10 cellular contexts compared by ENCODE assay signal in the genomic region with DNA sequence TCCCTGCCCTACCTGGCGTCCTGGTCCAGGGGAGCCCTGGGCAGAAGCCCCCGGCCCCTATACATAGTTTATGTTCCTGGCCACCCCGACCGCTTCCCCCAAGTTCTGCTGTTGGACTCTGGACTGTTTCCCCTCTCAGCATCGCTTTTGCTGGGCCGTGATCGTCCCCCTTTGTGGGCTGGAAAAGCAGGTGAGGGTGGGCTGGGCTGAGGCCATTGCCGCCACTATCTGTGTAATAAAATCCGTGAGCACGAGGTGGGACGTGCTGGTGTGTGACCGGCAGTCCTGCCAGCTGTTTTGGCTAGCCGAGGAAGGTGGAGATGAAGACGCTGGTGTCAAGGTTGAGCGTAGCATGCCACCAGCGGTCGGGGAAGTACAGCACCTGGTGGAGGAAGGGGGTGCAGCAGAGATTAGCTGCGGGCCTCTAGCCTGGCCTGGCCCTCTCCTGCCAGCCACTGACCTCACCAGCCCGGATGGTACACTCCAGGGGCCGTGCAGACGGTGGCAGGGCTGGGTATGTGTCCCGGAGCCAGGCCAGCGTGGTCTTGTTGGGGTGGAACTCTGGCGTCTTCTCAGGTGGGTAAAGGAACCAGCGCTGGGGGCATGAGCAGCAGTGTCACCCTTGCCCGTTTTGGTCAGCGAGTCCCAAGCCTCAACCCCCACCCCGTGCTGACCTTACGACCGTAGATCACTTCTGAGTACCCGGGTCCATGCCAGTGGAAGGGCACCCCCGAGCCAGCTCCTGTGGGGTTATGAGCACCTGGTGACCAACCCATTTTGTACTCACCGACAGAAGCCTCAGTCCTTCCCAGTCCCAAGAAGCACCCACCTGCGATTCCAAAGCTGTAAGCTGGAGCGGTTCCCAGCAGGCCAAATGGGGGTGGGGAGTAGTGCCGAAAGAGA. TPM values are rescaled to one million over a fixed set of nuclear protein-coding genes. Genes with fewer than 3 reads are reported as not detected.
A peak's percentile ranks its signal among the peaks of the same experiment; 100 is the strongest.
DNase-seq lines count a peak whose midpoint lies in the region; ATAC-seq and TF ChIP-seq lines count a peak whose summit lies in the region.
"Had no signal": no experiment of that assay in that cellular context is flagged by ENCODE, and none has a peak within 500 bp of the region (broad histone marks: within the 10 kb centered on the region; RNA-seq: fewer than 3 reads in every experiment).

No MANE protein-coding gene starts in this region.

- BruUV-seq in mammary epithelial cell (replicated peaks; lab: Mats Ljungman, UMichigan) = no TSS peak

- dilution Hi-C loops in mammary epithelial cell (cut with HindIII; ENCODE audit: low sequenced_read_pairs) = no loop called here

- intact Hi-C loops in mammary epithelial cell (cut with micrococcal nuclease) = loop anchor here (5.0 kb wide), 1 partner anchor 280 kb away; the partner anchor contains the start of gene DECR2

- peak overlapping the region; percentile 95 to 99 (median 99) for H3K4me2 ChIP-seq in BLaER1 treated with 17β-estradiol and CSF1 and Interleukin-3, amounts not matched to agents 10 nM and 100 nM
- peak overlapping the region; percentile 99 for H3K4me2 ChIP-seq in mammary epithelial cell (ENCODE audit: insufficient read depth, low read depth, low read length)

- TF ChIP-seq CTCF in mammary epithelial cell (conservative IDR thresholded peaks at IDR 0.05 in 1 of 2, IDR thresholded peaks at IDR 0.05 in 1 of 2; ENCODE audit: extremely low read depth in 1 of 2, insufficient read depth in 1 of 2, low read depth in 1 of 2, low read length in 2 of 2) = no peak
- no peak for TF ChIP-seq CTCF in right atrium auricular region (IDR thresholded peaks at IDR 0.05)

- DNase-seq in mammary epithelial cell (no peak), naive B cell (no peak), mesenteric fat pad (ENCODE audit: low spot score) (no peak), iPS-NIHi7 (ENCODE audit: extremely low spot score) (no peak), right atrium auricular region (ENCODE audit: low spot score) (no peak)
- no peak for DNase-seq in activated CD4-positive, CD25-positive, alpha-beta regulatory T cell (lab: John Stamatoyannopoulos, UW)
- DNase-seq: NCI-H1092; stimulated activated CD4-positive, alpha-beta T cell treated with anti-CD3 and anti-CD28 coated beads, Interleukin-12 subunit alpha, Interleukin-12 subunit beta, amount 100 ng/mL, for 4 hours had no signal

- H3K9me3 Mint-ChIP-seq in IgD-negative memory B cell (no peaks in the 10 kb centered on the region), naive B cell (no peaks in the 10 kb centered on the region)

- peaks cover 26 to 68% (median 46%) of the 10 kb centered on the region in 11 experiments; a peak in 21 of 22 replicates for H4K20me1 ChIP-seq in BLaER1 treated with 17β-estradiol and CSF1 and Interleukin-3, amounts not matched to agents 10 nM and 100 nM
- H4K20me1 ChIP-seq in mammary epithelial cell (ENCODE audit: insufficient read depth, low read length) = no peaks in the 10 kb centered on the region

- H3K27ac ChIP-seq in BLaER1 treated with 17β-estradiol and CSF1 and Interleukin-3, amounts not matched to agents 10 nM and 100 nM = peak overlapping the region in 4 of 11 experiments; percentile 75 to 81 (median 78); a peak in 2 of 22 replicates
- no peak overlapping the region for H3K27ac ChIP-seq in mammary epithelial cell (ENCODE audit: insufficient read depth, low read depth, low read length)
- H3K27ac ChIP-seq in right atrium auricular region = no peak overlapping the region

- H3K79me2 ChIP-seq in mammary epithelial cell (ENCODE audit: insufficient read depth, low read length) = peaks cover 61% of the 10 kb centered on the region

- no peak overlapping the region for H2AFZ ChIP-seq in mammary epithelial cell (ENCODE audit: low read depth, low read length)

- H3K27ac Mint-ChIP-seq in IgD-negative memory B cell = peak overlapping the region; percentile 63 to 88 (median 81)
- peak overlapping the region in 4 of 6 donors; percentile 32 to 83 (median 69) for H3K27ac Mint-ChIP-seq in naive B cell

- no peak for ATAC-seq in naive B cell (ENCODE audit: low read depth in 2 of 2)

- H3K4me1 ChIP-seq in BLaER1 treated with 17β-estradiol and CSF1 and Interleukin-3, amounts not matched to agents 10 nM and 100 nM = peaks cover 42 to 64% (median 52%) of the 10 kb centered on the region in 10 experiments
- H3K4me1 ChIP-seq in mammary epithelial cell (ENCODE audit: insufficient read depth, low read length) (peaks cover 60% of the 10 kb centered on the region), right atrium auricular region (peaks cover 0 to 59% of the 10 kb centered on the region in 2 donors)

- 87% methylated on average over 24 of the region's 36 CpGs for WGBS in mammary epithelial cell (ENCODE audit: low coverage, missing lambda C conversion rate)

- no peaks in the 10 kb centered on the region for H3K36me3 Mint-ChIP-seq in IgD-negative memory B cell
- no peaks in the 10 kb centered on the region for H3K36me3 Mint-ChIP-seq in naive B cell

- no peaks in the 10 kb centered on the region for H3K27me3 Mint-ChIP-seq in IgD-negative memory B cell
- H3K27me3 Mint-ChIP-seq in naive B cell = no peaks in the 10 kb centered on the region

- no peaks in the 10 kb centered on the region for H3K9me3 ChIP-seq in BLaER1 treated with 17β-estradiol and CSF1 and Interleukin-3, amounts not matched to agents 10 nM and 100 nM (replicated peaks in 1 of 11)
- no peaks in the 10 kb centered on the region for H3K9me3 ChIP-seq in mammary epithelial cell (replicated peaks; ENCODE audit: insufficient read depth, low read length)
- H3K9me3 ChIP-seq in right atrium auricular region = no peaks in the 10 kb centered on the region

- in situ Hi-C loops in mammary epithelial cell (cut with MboI; ENCODE audit: low sequenced_read_pairs in 2 of 2) = no loop called here

- peak overlapping the region; percentile 84 to 96 (median 89); a peak in 21 of 22 replicates for H3K9ac ChIP-seq in BLaER1 treated with 17β-estradiol and CSF1 and Interleukin-3, amounts not matched to agents 10 nM and 100 nM
- no peak overlapping the region for H3K9ac ChIP-seq in mammary epithelial cell (ENCODE audit: insufficient read depth, low read length)

- H3K4me3 ChIP-seq in BLaER1 treated with 17β-estradiol and CSF1 and Interleukin-3, amounts not matched to agents 10 nM and 100 nM = peak overlapping the region; percentile 64 to 98 (median 81)
- H3K4me3 ChIP-seq in mammary epithelial cell (replicated peaks in 1 of 3; ENCODE audit: insufficient read depth in 1 of 3, low read depth in 2 of 3, low read length in 3 of 3) = peak overlapping the region; percentile 52 to 86 (median 68)
- H3K4me3 ChIP-seq in right atrium auricular region = peak overlapping the region in 1 of 2 donors; percentile 67

- peak overlapping the region; percentile 81 to 90 (median 86) for H3K4me3 Mint-ChIP-seq in IgD-negative memory B cell
- H3K4me3 Mint-ChIP-seq in naive B cell = peak overlapping the region; percentile 68 to 89 (median 82)

- H3K4me1 Mint-ChIP-seq in IgD-negative memory B cell = peaks cover 3 to 12% (median 10%) of the 10 kb centered on the region in 3 donors
- peaks cover 4 to 38% (median 38%) of the 10 kb centered on the region in 3 donors for H3K4me1 Mint-ChIP-seq in naive B cell

- H3K27me3 ChIP-seq in BLaER1 treated with 17β-estradiol and CSF1 and Interleukin-3, amounts not matched to agents 10 nM and 100 nM = no peaks in the 10 kb centered on the region
- H3K27me3 ChIP-seq in mammary epithelial cell (ENCODE audit: insufficient read depth, low read length) (no peaks in the 10 kb centered on the region), right atrium auricular region (no peaks in the 10 kb centered on the region)

- peaks cover 33 to 55% (median 41%) of the 10 kb centered on the region in 11 experiments for H3K36me3 ChIP-seq in BLaER1 treated with 17β-estradiol and CSF1 and Interleukin-3, amounts not matched to agents 10 nM and 100 nM
- H3K36me3 ChIP-seq in mammary epithelial cell (ENCODE audit: insufficient read depth, low read length) (peaks cover 17% of the 10 kb centered on the region), right atrium auricular region (peaks cover 29% of the 10 kb centered on the region)

- CTCF ChIA-PET in mammary epithelial cell (lab: Charles Lee; ENCODE audit: low non-redundant PET) = no interaction called here

RNA-seq across cellular contexts. Expression of gene JMJD8, which starts 1.4 kb away (rescaled TPM):
- polyA plus RNA-seq in IgD-negative memory B cell = 51.0 TPM
- total RNA-seq in mammary epithelial cell = 10 to 100 TPM; 21.2 to 32.4 TPM
- polyA plus RNA-seq in mammary epithelial cell = 42.5 TPM
- 18.5 TPM for polyA minus RNA-seq in mammary epithelial cell
- polyA plus RNA-seq in naive B cell (ENCODE audit: low read depth in 6 of 6) = 10 to 100 TPM; 38.1 to 62.6 (median 40.0) TPM
- total RNA-seq in mesenteric fat pad = 55.3 TPM
- 10 to 100 TPM; 76.4 to 82.1 TPM for total RNA-seq in right atrium auricular region

RNA-seq across cellular contexts. Expression of gene STUB1, which starts 2.5 kb away (rescaled TPM):
- polyA plus RNA-seq in IgD-negative memory B cell (137 TPM), mammary epithelial cell (189 TPM), naive B cell (ENCODE audit: low read depth in 6 of 6) (100 to 1,000 TPM; 121 to 180 (median 128) TPM)
- total RNA-seq in mammary epithelial cell (100 to 1,000 TPM; 126 to 156 TPM), mesenteric fat pad (109 TPM), right atrium auricular region (100 to 1,000 TPM; 135 to 186 TPM)
- 105 TPM for polyA minus RNA-seq in mammary epithelial cell

RNA-seq across cellular contexts. Expression of gene RHBDL1, which starts 7.3 kb away (rescaled TPM):
- polyA plus RNA-seq in IgD-negative memory B cell (1.1 TPM), mammary epithelial cell (2.1 TPM), naive B cell (ENCODE audit: low read depth in 6 of 6) (not detected)
- total RNA-seq in mammary epithelial cell (1 to 10 TPM; 3.2 to 6.1 TPM), mesenteric fat pad (0.84 TPM), right atrium auricular region (1 to 10 TPM in 1 of 2 donors, under 1 TPM in 1; 0.67 to 1.3 TPM)
- polyA minus RNA-seq in mammary epithelial cell = not detected

RNA-seq across cellular contexts. Expression of gene WDR24, which starts 7.5 kb away (rescaled TPM):
- polyA plus RNA-seq in IgD-negative memory B cell = 15.1 TPM
- 10 to 100 TPM in 1 of 2 donors, 1 to 10 TPM in 1; 5.3 to 10.3 TPM for total RNA-seq in mammary epithelial cell
- polyA plus RNA-seq in mammary epithelial cell = 4.3 TPM
- polyA minus RNA-seq in mammary epithelial cell = 6.9 TPM
- 10 to 100 TPM in 4 of 6 donors, 1 to 10 TPM in 2; 4.6 to 16.2 (median 11.4) TPM for polyA plus RNA-seq in naive B cell (ENCODE audit: low read depth in 6 of 6)
- 8.1 TPM for total RNA-seq in mesenteric fat pad
- total RNA-seq in right atrium auricular region = 10 to 100 TPM in 1 of 2 donors, 1 to 10 TPM in 1; 8.1 to 10.3 TPM

RNA-seq across cellular contexts. Expression of gene RHOT2, which starts 14.8 kb away (rescaled TPM):
- polyA plus RNA-seq in IgD-negative memory B cell (42.7 TPM), mammary epithelial cell (87.3 TPM), naive B cell (ENCODE audit: low read depth in 6 of 6) (10 to 100 TPM; 22.1 to 49.1 (median 35.0) TPM)
- total RNA-seq in mammary epithelial cell (100 to 1,000 TPM in 1 of 2 donors, 10 to 100 TPM in 1; 48.8 to 154 TPM), mesenteric fat pad (73.9 TPM), right atrium auricular region (10 to 100 TPM; 37.8 to 42.8 TPM)
- 29.5 TPM for polyA minus RNA-seq in mammary epithelial cell
